In the genomic region with DNA sequence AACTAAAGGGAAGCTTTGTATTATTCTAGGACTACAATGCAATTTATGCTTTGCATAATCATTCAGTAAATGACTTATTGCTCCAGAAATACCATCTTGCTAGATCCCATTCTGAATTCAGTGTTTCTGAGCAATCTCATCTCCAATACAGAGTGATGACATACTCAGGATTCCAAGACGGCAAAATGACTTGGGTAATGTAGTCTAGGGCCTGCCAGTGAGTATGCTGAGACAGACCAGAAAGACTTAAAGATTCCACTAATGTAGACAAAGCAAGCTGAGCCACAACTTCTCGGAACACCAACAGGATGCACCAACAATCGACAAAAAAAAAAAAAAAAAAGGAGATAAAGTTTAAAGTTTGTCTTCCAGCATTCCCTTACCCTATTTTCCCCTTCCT, we compare ENCODE assay signal across 8 cellular contexts. TPM values are rescaled to one million over a fixed set of nuclear protein-coding genes. Genes with fewer than 3 reads are reported as not detected.
DNase-seq lines count a peak whose midpoint lies in the region; ATAC-seq and TF ChIP-seq lines count a peak whose summit lies in the region.

No MANE protein-coding gene starts in this region.

- H3K4me1 ChIP-seq in neural progenitor cell = peaks cover 30% of the 10 kb centered on the region

- H3K27me3 Mint-ChIP-seq in endothelial cell (ENCODE audit: unreplicated experiment) (peaks cover 2% of the 10 kb centered on the region), neural progenitor cell (ENCODE audit: insufficient read depth, low read depth) (peaks cover 4% of the 10 kb centered on the region)

- H3K9me3 Mint-ChIP-seq in endothelial cell (ENCODE audit: unreplicated experiment) (no peaks in the 10 kb centered on the region), neural progenitor cell (no peaks in the 10 kb centered on the region)

- TF ChIP-seq CTCF in endothelial cell (IDR thresholded peaks at IDR 0.05; ENCODE audit: unreplicated experiment) (no peak), neural progenitor cell (IDR thresholded peaks at IDR 0.05) (no peak)

- H3K4me2 ChIP-seq in neural progenitor cell = peak overlapping the region; percentile 85

- H3K4me1 Mint-ChIP-seq in endothelial cell (ENCODE audit: unreplicated experiment) (peaks cover 39% of the 10 kb centered on the region), neural progenitor cell (peaks cover 31% of the 10 kb centered on the region)

- H3K9ac ChIP-seq in neural progenitor cell = peak overlapping the region; percentile 43

- no peaks in the 10 kb centered on the region for H3K36me3 ChIP-seq in neural progenitor cell

- peak overlapping the region; percentile 85 for H2AFZ ChIP-seq in neural progenitor cell (replicated peaks)

- H3K9me3 ChIP-seq in neural progenitor cell (ENCODE audit: low read depth) = no peaks in the 10 kb centered on the region

- H3K4me3 ChIP-seq in neural progenitor cell = peak overlapping the region; percentile 94

- no peaks in the 10 kb centered on the region for H3K27me3 ChIP-seq in neural progenitor cell

- peak overlapping the region; percentile 94 for H3K4me3 Mint-ChIP-seq in endothelial cell (ENCODE audit: unreplicated experiment)
- H3K4me3 Mint-ChIP-seq in neural progenitor cell = peak overlapping the region; percentile 95

- H3K27ac ChIP-seq in neural progenitor cell = no peak overlapping the region

- H3F3A ChIP-seq in neural progenitor cell (ENCODE audit: low read depth) = peaks cover 4% of the 10 kb centered on the region

- peaks cover 46% of the 10 kb centered on the region for H3K79me2 ChIP-seq in neural progenitor cell (ENCODE audit: low read depth)

- H3K36me3 Mint-ChIP-seq in endothelial cell (ENCODE audit: low read depth, unreplicated experiment) (peaks cover 5% of the 10 kb centered on the region), neural progenitor cell (peaks cover 12% of the 10 kb centered on the region)

- no peak for ATAC-seq in HG02870 (IDR thresholded peaks at IDR 0.05; ENCODE audit: unreplicated experiment)

- DNase-seq in GM03348 (ENCODE audit: low spot score) (peak; percentile 63), RKO (ENCODE audit: low spot score) (peak; percentile 70), endothelial cell (ENCODE audit: low spot score) (no peak), neural progenitor cell (ENCODE audit: low spot score) (peak; percentile 46), NCI-H187 (lab: John Stamatoyannopoulos, UW) (no peak), cortex of kidney (lab: John Stamatoyannopoulos, UW) (no peak), DMS79 (lab: John Stamatoyannopoulos, UW) (no peak)

- H4K20me1 ChIP-seq in neural progenitor cell (ENCODE audit: low read depth) = peaks cover 35% of the 10 kb centered on the region

- H3K27ac Mint-ChIP-seq in endothelial cell (ENCODE audit: unreplicated experiment) (peak overlapping the region; percentile 99), neural progenitor cell (peak overlapping the region; percentile 99)

RNA-seq across cellular contexts. Expression of a gene that starts 0.9 kb away (rescaled TPM):
- total RNA-seq in endothelial cell (ENCODE audit: unreplicated experiment) (49.6 TPM), neural progenitor cell (ENCODE audit: low replicate concordance) (32.1 and 32.8 TPM in 2 replicates)

Comparison
In these comparisons a context has a peak if more than half of its experiments do, and no peak if none do; other contexts are left out.
1. DNase-seq: peak in GM03348 (single experiment), RKO (single experiment) and neural progenitor cell (single experiment); none in endothelial cell (single experiment), NCI-H187 (0 of 2), cortex of kidney (single experiment) and DMS79 (single experiment).